Comparison of ENCODE assay signal across 21 cellular contexts in genomic region chrX:96710031-96710430, GRCh38.
"Had no signal": no experiment of that assay in that cellular context is flagged by ENCODE, and none has a peak within 500 bp of the region (broad histone marks: within the 10 kb centered on the region; RNA-seq: fewer than 3 reads in every experiment).

No MANE protein-coding gene starts in this region.

- H3K27ac ChIP-seq: lower lobe of right lung, prostate gland, skin epidermis, thoracic aorta, tibial nerve, upper lobe of left lung had no signal

- H3K36me3 ChIP-seq: lower lobe of right lung, prostate gland, thoracic aorta, tibial nerve, upper lobe of left lung had no signal

- H3K4me1 ChIP-seq: lower lobe of right lung, prostate gland, tibial nerve, upper lobe of left lung had no signal

- H3K4me3 Mint-ChIP-seq: effector memory CD8-positive, alpha-beta T cell; natural killer cell treated with Interleukin-12 subunit alpha and Interleukin-12 subunit beta and Interleukin-15 and Interleukin-18, amount 100 ng/mL, for 72 hours; neural crest cell; stimulated activated naive B cell treated with anti-CD40 and anti-IgM and Interleukin-4, amounts not matched to agents 10 μg/mL and 1 μg/mL and 100 μg/mL, for 72 hours; stimulated activated naive CD8-positive, alpha-beta T cell treated with anti-CD3 and anti-CD28 coated beads, Interleukin-15, Interleukin-2, amounts not matched to agents 100 ng/mL and 50 ng/mL, for 24 hours had no signal

- H3K4me3 ChIP-seq: lower lobe of right lung, prostate gland, skin epidermis, thoracic aorta, tibial nerve, upper lobe of left lung had no signal

- H3K9me3 Mint-ChIP-seq: effector memory CD8-positive, alpha-beta T cell; natural killer cell treated with Interleukin-12 subunit alpha and Interleukin-12 subunit beta and Interleukin-15 and Interleukin-18, amount 100 ng/mL, for 72 hours; stimulated activated naive CD8-positive, alpha-beta T cell treated with anti-CD3 and anti-CD28 coated beads, Interleukin-15, Interleukin-2, amounts not matched to agents 100 ng/mL and 50 ng/mL, for 24 hours had no signal

- ATAC-seq: effector memory CD8-positive, alpha-beta T cell; left colon; left ventricle myocardium superior; lower lobe of right lung; natural killer cell treated with Interleukin-12 subunit alpha and Interleukin-12 subunit beta and Interleukin-15 and Interleukin-18, amount 100 ng/mL, for 72 hours; right cardiac atrium; stimulated activated naive B cell treated with anti-CD40 and anti-IgM and Interleukin-4, amounts not matched to agents 10 μg/mL and 1 μg/mL and 100 μg/mL, for 72 hours had no signal

- H3K27ac Mint-ChIP-seq: effector memory CD8-positive, alpha-beta T cell; natural killer cell treated with Interleukin-12 subunit alpha and Interleukin-12 subunit beta and Interleukin-15 and Interleukin-18, amount 100 ng/mL, for 72 hours; stimulated activated naive B cell treated with anti-CD40 and anti-IgM and Interleukin-4, amounts not matched to agents 10 μg/mL and 1 μg/mL and 100 μg/mL, for 72 hours; stimulated activated naive CD8-positive, alpha-beta T cell treated with anti-CD3 and anti-CD28 coated beads, Interleukin-15, Interleukin-2, amounts not matched to agents 100 ng/mL and 50 ng/mL, for 24 hours had no signal

- DNase-seq: cerebellar nuclear complex; cortex of kidney; effector memory CD8-positive, alpha-beta T cell; hypothalamus; islet precursor cell; kidney glomerular epithelial cell; left colon; left ventricle myocardium superior; lower lobe of right lung; right cardiac atrium; stimulated activated CD4-positive, alpha-beta T cell treated with anti-CD3 and anti-CD28 coated beads, Interleukin-15, amount 100 ng/mL, for 24 hours; stimulated activated CD4-positive, alpha-beta T cell treated with anti-CD3 and anti-CD28 coated beads, Interleukin-2, amount 100 ng/mL, for 48 hours; stimulated activated naive B cell treated with anti-CD40 and anti-IgM and Interleukin-4, amounts not matched to agents 10 μg/mL and 1 μg/mL and 100 μg/mL, for 72 hours; upper lobe of left lung had no signal

- H3K27me3 ChIP-seq: tibial nerve, upper lobe of left lung had no signal

- H3K9me3 ChIP-seq: lower lobe of right lung, prostate gland, thoracic aorta, tibial nerve, upper lobe of left lung had no signal

- H3K27me3 Mint-ChIP-seq: effector memory CD8-positive, alpha-beta T cell; stimulated activated naive B cell treated with anti-CD40 and anti-IgM and Interleukin-4, amounts not matched to agents 10 μg/mL and 1 μg/mL and 100 μg/mL, for 72 hours; stimulated activated naive CD8-positive, alpha-beta T cell treated with anti-CD3 and anti-CD28 coated beads, Interleukin-15, Interleukin-2, amounts not matched to agents 100 ng/mL and 50 ng/mL, for 24 hours had no signal
